In the genomic region with DNA sequence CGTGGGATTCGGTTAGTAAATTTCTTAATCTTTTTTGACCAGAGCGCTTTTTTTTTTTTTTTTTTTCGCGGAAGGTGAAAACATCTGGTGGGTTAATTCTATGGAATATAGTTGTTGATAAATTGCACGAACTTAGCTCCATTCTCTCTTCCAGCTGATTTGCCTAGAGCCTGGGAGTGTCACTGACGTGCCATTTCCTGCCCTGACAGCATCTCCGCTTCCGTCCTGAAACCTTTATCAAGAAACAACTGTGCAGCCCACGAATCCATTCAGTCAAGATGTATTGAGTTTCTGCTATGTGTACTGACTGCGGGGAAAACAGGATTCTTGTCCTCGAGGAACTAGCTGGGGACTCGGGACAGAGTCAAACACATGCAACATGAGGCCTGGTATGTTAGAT, we compare ENCODE assay signal across 17 cellular contexts. TPM values are rescaled to one million over a fixed set of nuclear protein-coding genes. Genes with fewer than 3 reads are reported as not detected.
DNase-seq lines count a peak whose midpoint lies in the region; FAIRE-seq and TF ChIP-seq lines count a peak whose summit lies in the region.
"Had no signal": no experiment of that assay in that cellular context is flagged by ENCODE, and none has a peak within 500 bp of the region (broad histone marks: within the 10 kb centered on the region; RNA-seq: fewer than 3 reads in every experiment).

No MANE protein-coding gene starts in this region.

- no peak for TF ChIP-seq CTCF in endothelial cell (IDR thresholded peaks at IDR 0.05; ENCODE audit: unreplicated experiment)
- TF ChIP-seq CTCF in mesothelial cell of epicardium (IDR thresholded peaks at IDR 0.05; ENCODE audit: unreplicated experiment) = no peak

- H3K27me3 Mint-ChIP-seq in endothelial cell (ENCODE audit: unreplicated experiment) = peaks cover 4% of the 10 kb centered on the region
- no peaks in the 10 kb centered on the region for H3K27me3 Mint-ChIP-seq in mesothelial cell of epicardium (ENCODE audit: low read depth)
- H3K27me3 Mint-ChIP-seq: stimulated activated naive CD8-positive, alpha-beta T cell treated with anti-CD3 and anti-CD28 coated beads, Interleukin-15, amount 100 ng/mL, for 72 hours had no signal

- H3K4me3 Mint-ChIP-seq in endothelial cell (ENCODE audit: unreplicated experiment) = no peak overlapping the region
- H3K4me3 Mint-ChIP-seq in mesothelial cell of epicardium = no peak overlapping the region
- H3K4me3 Mint-ChIP-seq: activated naive CD4-positive, alpha-beta T cell treated with anti-CD3 and anti-CD28 coated beads for 36 hours; central memory CD8-positive, alpha-beta T cell; stimulated activated naive CD8-positive, alpha-beta T cell treated with anti-CD3 and anti-CD28 coated beads, Interleukin-15, amount 100 ng/mL, for 72 hours had no signal

- DNase-seq in HTR-8/SVneo (ENCODE audit: insufficient read length, low spot score) = peak; percentile 39
- no peak for DNase-seq in endothelial cell (ENCODE audit: low spot score)
- no peak for DNase-seq in mesothelial cell of epicardium (ENCODE audit: low spot score in 2 of 2, unreplicated experiment in 2 of 2)
- DNase-seq in putamen (ENCODE audit: low spot score) = no peak
- DNase-seq in H7 = no peak
- DNase-seq in NCI-H2107 treated with DMSO at 0.1 percent for 48 hours (lab: John Stamatoyannopoulos, UW; ENCODE audit: unreplicated experiment) = no peak
- no peak for DNase-seq in NCI-H345 (lab: John Stamatoyannopoulos, UW)
- DNase-seq: activated naive CD4-positive, alpha-beta T cell treated with anti-CD3 and anti-CD28 coated beads for 36 hours; NCI-H1105; NCI-H748 treated with DMSO at 0.1 percent for 48 hours; SIG-M5; stimulated activated naive CD8-positive, alpha-beta T cell treated with anti-CD3 and anti-CD28 coated beads, Interleukin-15, amount 100 ng/mL, for 72 hours had no signal

- H3K27ac Mint-ChIP-seq in endothelial cell (ENCODE audit: unreplicated experiment) (peak overlapping the region; percentile 59), mesothelial cell of epicardium (peak overlapping the region; percentile 75)
- H3K27ac Mint-ChIP-seq: activated naive CD4-positive, alpha-beta T cell treated with anti-CD3 and anti-CD28 coated beads for 36 hours had no signal

- H3K36me3 ChIP-seq in ACC112 (ENCODE audit: insufficient read depth, low read length) (no peaks in the 10 kb centered on the region), H7 (replicated peaks; ENCODE audit: control insufficient read depth, insufficient read depth, low read length) (no peaks in the 10 kb centered on the region)

- 0 out of 2 replicates have a peak overlapping the region, but pooled peaks have one; percentile 2 for H3K4me3 ChIP-seq in ACC112 (ENCODE audit: low read depth, low read length)
- no peak overlapping the region for H3K4me3 ChIP-seq in H7 (ENCODE audit: insufficient read depth, low read depth, low read length)

- no peaks in the 10 kb centered on the region for H3K27me3 ChIP-seq in ACC112 (ENCODE audit: insufficient read depth, low read length)
- no peaks in the 10 kb centered on the region for H3K27me3 ChIP-seq in H7 (ENCODE audit: control insufficient read depth, insufficient read depth, low read length)

- peak; percentile 99 for FAIRE-seq in HTR-8/SVneo (lab: Jason Lieb, UNC)
- FAIRE-seq: TTC549 had no signal

- H3K9me3 Mint-ChIP-seq in endothelial cell (ENCODE audit: unreplicated experiment) (no peaks in the 10 kb centered on the region), mesothelial cell of epicardium (no peaks in the 10 kb centered on the region)
- H3K9me3 Mint-ChIP-seq: activated naive CD4-positive, alpha-beta T cell treated with anti-CD3 and anti-CD28 coated beads for 36 hours; central memory CD8-positive, alpha-beta T cell; stimulated activated naive CD8-positive, alpha-beta T cell treated with anti-CD3 and anti-CD28 coated beads, Interleukin-15, amount 100 ng/mL, for 72 hours had no signal

- no peaks in the 10 kb centered on the region for H3K79me2 ChIP-seq in ACC112 (ENCODE audit: control insufficient read depth, insufficient read depth, low read length, unreplicated experiment)

- H3K4me1 ChIP-seq in ACC112 (ENCODE audit: control insufficient read depth, insufficient read depth, low read length, unreplicated experiment) = peaks cover 15% of the 10 kb centered on the region

- H2AFZ ChIP-seq in ACC112 (ENCODE audit: low read length, unreplicated experiment) = peak overlapping the region; percentile 28

- H3K4me1 Mint-ChIP-seq in endothelial cell (ENCODE audit: unreplicated experiment) = peaks cover 20% of the 10 kb centered on the region
- peaks cover 22% of the 10 kb centered on the region for H3K4me1 Mint-ChIP-seq in mesothelial cell of epicardium
- H3K4me1 Mint-ChIP-seq: central memory CD8-positive, alpha-beta T cell; stimulated activated naive CD8-positive, alpha-beta T cell treated with anti-CD3 and anti-CD28 coated beads, Interleukin-15, amount 100 ng/mL, for 72 hours had no signal

- no peaks in the 10 kb centered on the region for H3K36me3 Mint-ChIP-seq in endothelial cell (ENCODE audit: low read depth, unreplicated experiment)
- no peaks in the 10 kb centered on the region for H3K36me3 Mint-ChIP-seq in mesothelial cell of epicardium

- H3K27ac ChIP-seq in ACC112 (ENCODE audit: low read depth, low read length) = peak overlapping the region; percentile 83

RNA-seq across cellular contexts. Expression of gene TGM3, which starts 59.5 kb away (rescaled TPM):
- total RNA-seq in endothelial cell (ENCODE audit: unreplicated experiment) (not detected), mesothelial cell of epicardium (0.11 to 0.24 TPM (median 0.13 TPM) in 3 replicates)
- total RNA-seq in H7 (2014; rRNA removed; shearing (Covaris generic)) = 0.90 TPM in 1 of 2 replicates, not detected in the other
- total RNA-seq: activated CD8-positive, alpha-beta memory T cell treated with anti-CD3 and anti-CD28 coated beads for 36 hours; activated naive CD4-positive, alpha-beta T cell treated with anti-CD3 and anti-CD28 coated beads for 36 hours; pulmonary artery endothelial cell had no signal
